In the genomic region with DNA sequence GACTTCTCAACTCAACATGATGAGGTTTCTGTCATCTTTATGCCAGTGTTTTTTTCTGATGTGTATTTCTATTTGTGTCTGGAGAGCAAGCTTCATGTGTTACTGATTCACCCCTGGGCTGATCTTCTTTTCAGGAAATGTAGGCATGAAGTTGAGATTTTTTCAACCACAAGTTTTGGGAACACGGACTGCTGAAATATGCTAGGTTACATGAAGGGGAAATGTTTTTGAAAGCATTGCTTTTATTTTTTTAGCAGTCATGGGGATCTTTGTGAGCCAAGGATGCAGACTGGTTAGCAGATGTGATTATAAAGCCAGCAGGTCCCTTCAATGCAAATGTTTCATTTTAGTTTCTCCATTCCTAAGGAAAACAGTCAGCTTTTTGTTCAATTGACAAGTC, we compare ENCODE assay signal across 16 cellular contexts.
A peak's percentile ranks its signal among the peaks of the same experiment; 100 is the strongest.
DNase-seq lines count a peak whose midpoint lies in the region; ATAC-seq and TF ChIP-seq lines count a peak whose summit lies in the region.
"Had no signal": no experiment of that assay in that cellular context is flagged by ENCODE, and none has a peak within 500 bp of the region (broad histone marks: within the 10 kb centered on the region; RNA-seq: fewer than 3 reads in every experiment).

No MANE protein-coding gene starts in this region.

- intact Hi-C loops in CD14-positive monocyte (cut with micrococcal nuclease), result no loop called here
- intact Hi-C loops in vagina (cut with DNase I), result no loop called here

- peaks cover 0 to 10% (median 0%) of the 10 kb centered on the region in 7 donors for H3K9me3 Mint-ChIP-seq in CD14-positive monocyte

- no peaks in the 10 kb centered on the region for H3K36me3 Mint-ChIP-seq in CD14-positive monocyte
- H3K36me3 Mint-ChIP-seq: activated naive CD4-positive, alpha-beta T cell treated with anti-CD3 and anti-CD28 coated beads, Interleukin-2, amount 50 U/mL, for 24 hours had no signal

- H3K9me3 ChIP-seq in vagina, result no peaks in the 10 kb centered on the region
- H3K9me3 ChIP-seq: BE2C, upper lobe of right lung had no signal

- H3K27me3 ChIP-seq in vagina (no peaks in the 10 kb centered on the region), foreskin keratinocyte (no peaks in the 10 kb centered on the region)
- H3K27me3 ChIP-seq: BE2C, upper lobe of right lung had no signal

- no peaks in the 10 kb centered on the region for H3K4me1 Mint-ChIP-seq in CD14-positive monocyte
- H3K4me1 Mint-ChIP-seq: activated naive CD4-positive, alpha-beta T cell treated with anti-CD3 and anti-CD28 coated beads, Interleukin-2, amount 50 U/mL, for 24 hours; nephron progenitor cell had no signal

- H3K4me1 ChIP-seq in vagina (no peaks in the 10 kb centered on the region), foreskin keratinocyte (no peaks in the 10 kb centered on the region)
- H3K4me1 ChIP-seq: BE2C, upper lobe of right lung had no signal

- H3K4me3 ChIP-seq in vagina, result no peak overlapping the region
- H3K4me3 ChIP-seq: skin epidermis, upper lobe of right lung had no signal

- TF ChIP-seq POLR2A in vagina (IDR thresholded peaks at IDR 0.05), result no peak

- DNase-seq in COLO829 (ENCODE audit: low spot score) (peak; percentile 44), RPMI7951 (ENCODE audit: low read depth) (peak; percentile 29), hepatic stellate cell (ENCODE audit: low spot score) (peak; percentile 42), SKM-1 treated with dmso at 0.1 percent for 144 hours (lab: John Stamatoyannopoulos, UW; ENCODE audit: unreplicated experiment) (no peak), CD14-positive monocyte (ENCODE audit: low spot score) (no peak), vagina (ENCODE audit: extremely low spot score in 2 of 2) (no peak), foreskin keratinocyte (no peak)
- DNase-seq: BE2C, NCI-H446 treated with DMSO at 0.1 percent for 48 hours, nephron progenitor cell, upper lobe of right lung had no signal

- H3K4me3 Mint-ChIP-seq in CD14-positive monocyte, result no peak overlapping the region
- H3K4me3 Mint-ChIP-seq: activated naive CD4-positive, alpha-beta T cell treated with anti-CD3 and anti-CD28 coated beads, Interleukin-2, amount 50 U/mL, for 24 hours; dendritic cell treated with granulocyte-macrophage colony-stimulating factor and Interleukin-4, amounts not matched to agents 40 ng/mL and 50 ng/mL, for 4 days; nephron progenitor cell had no signal

- peaks cover 0 to 5% (median 1%) of the 10 kb centered on the region in 3 donors for H3K27me3 Mint-ChIP-seq in CD14-positive monocyte (ENCODE audit: low read depth in 3 of 3)
- H3K27me3 Mint-ChIP-seq: activated naive CD4-positive, alpha-beta T cell treated with anti-CD3 and anti-CD28 coated beads, Interleukin-2, amount 50 U/mL, for 24 hours; dendritic cell treated with granulocyte-macrophage colony-stimulating factor and Interleukin-4, amounts not matched to agents 40 ng/mL and 50 ng/mL, for 4 days had no signal

- no peaks in the 10 kb centered on the region for H3K36me3 ChIP-seq in vagina
- H3K36me3 ChIP-seq: BE2C, upper lobe of right lung had no signal

- H3K27ac ChIP-seq in vagina, result no peak overlapping the region
- no peak overlapping the region for H3K27ac ChIP-seq in foreskin keratinocyte
- H3K27ac ChIP-seq: upper lobe of right lung had no signal

- no peak overlapping the region for H3K27ac Mint-ChIP-seq in CD14-positive monocyte
- H3K27ac Mint-ChIP-seq: activated naive CD4-positive, alpha-beta T cell treated with anti-CD3 and anti-CD28 coated beads, Interleukin-2, amount 50 U/mL, for 24 hours; dendritic cell treated with granulocyte-macrophage colony-stimulating factor and Interleukin-4, amounts not matched to agents 40 ng/mL and 50 ng/mL, for 4 days; nephron progenitor cell had no signal

- peak; percentile 43 for ATAC-seq in GM21723 (IDR thresholded peaks at IDR 0.05; ENCODE audit: unreplicated experiment)
- no peak for ATAC-seq in foreskin keratinocyte
- ATAC-seq: left lobe of liver, upper lobe of right lung had no signal

- no peak for TF ChIP-seq CTCF in CD14-positive monocyte (IDR thresholded peaks at IDR 0.05)
- no peak for TF ChIP-seq CTCF in vagina (IDR thresholded peaks at IDR 0.05)
- no peak for TF ChIP-seq CTCF in foreskin keratinocyte (conservative IDR thresholded peaks at IDR 0.05)

Comparison
In these comparisons a context has a peak if more than half of its experiments do, and no peak if none do; other contexts are left out.
1. DNase-seq: peak in COLO829 (single experiment), RPMI7951 (single experiment) and hepatic stellate cell (single experiment); none in SKM-1 treated with dmso at 0.1 percent for 144 hours (single experiment), CD14-positive monocyte (single experiment), vagina (0 of 2) and foreskin keratinocyte (0 of 2).